In genomic region chr5:139293504-139294371, GRCh38 we compare ENCODE assay signal across 8 cellular contexts. TPM values are rescaled to one million over a fixed set of nuclear protein-coding genes. Genes with fewer than 3 reads are reported as not detected.
A peak's percentile ranks its signal among the peaks of the same experiment; 100 is the strongest.
DNase-seq lines count a peak whose midpoint lies in the region; ATAC-seq and TF ChIP-seq lines count a peak whose summit lies in the region.

Gene MATR3 (plus strand): TSS chr5:139293740. CDS start chr5:139307416, 13,676 bp downstream.

- peaks cover 8% of the 10 kb centered on the region for H3K27me3 Mint-ChIP-seq in endothelial cell (ENCODE audit: unreplicated experiment)

- in situ Hi-C loops in Caki2 (cut with HindIII; ENCODE audit: low pct_unique_long_range_greater_than_20kb, low sequenced_read_pairs): no loop called here

- peaks cover 12% of the 10 kb centered on the region for H3K36me3 ChIP-seq in OCI-LY3 (replicated peaks; ENCODE audit: low read depth, low read length)

- no peaks in the 10 kb centered on the region for H3K9me3 Mint-ChIP-seq in endothelial cell (ENCODE audit: unreplicated experiment)

- TF ChIP-seq CTCF in OCI-LY3 (IDR thresholded peaks at IDR 0.05; ENCODE audit: low read depth, low read length): no peak
- TF ChIP-seq CTCF in endothelial cell (IDR thresholded peaks at IDR 0.05; ENCODE audit: unreplicated experiment): no peak

- H3K4me1 ChIP-seq in OCI-LY3 (ENCODE audit: low read length): peaks cover 34% of the 10 kb centered on the region

- peak within 1 kb of the TSS; percentile 98 for H3K4me3 Mint-ChIP-seq in endothelial cell (ENCODE audit: unreplicated experiment)

- no peaks in the 10 kb centered on the region for H3K27me3 ChIP-seq in OCI-LY3 (ENCODE audit: low read depth, low read length)

- ATAC-seq in GM21447 (IDR thresholded peaks at IDR 0.05; ENCODE audit: unreplicated experiment): peak; percentile 67

- peaks cover 32% of the 10 kb centered on the region for H3K4me1 Mint-ChIP-seq in endothelial cell (ENCODE audit: unreplicated experiment)

- H3K9me3 ChIP-seq in OCI-LY3 (ENCODE audit: insufficient read depth, low read length): no peaks in the 10 kb centered on the region

- H3K79me2 ChIP-seq in OCI-LY3 (ENCODE audit: low read length): peaks cover 57% of the 10 kb centered on the region

- peak; percentile 94 for DNase-seq in Caki2 (ENCODE audit: low read depth)
- peak; percentile 87 for DNase-seq in HuH-7 (ENCODE audit: low spot score)
- peak; percentile 96 for DNase-seq in activated CD8-positive, alpha-beta memory T cell treated with anti-CD3 and anti-CD28 coated beads, Interleukin-2, amount 50 U/mL, for 48 hours
- peak; percentile 96 for DNase-seq in endothelial cell (ENCODE audit: low spot score)
- DNase-seq in midbrain (lab: John Stamatoyannopoulos, UW): peak; percentile 93
- DNase-seq in stimulated activated CD8-positive, alpha-beta memory T cell treated with anti-CD3 and anti-CD28 coated beads, Interleukin-2, amount 100 ng/mL, for 1 hour (ENCODE audit: low read depth in 2 of 2): peak; percentile 80 to 89

- H3K9ac ChIP-seq in OCI-LY3 (ENCODE audit: low read length): peak within 1 kb of the TSS; percentile 96

- peak within 1 kb of the TSS; percentile 97 for H3K4me2 ChIP-seq in OCI-LY3 (ENCODE audit: low read length)

- H3K4me3 ChIP-seq in OCI-LY3 (ENCODE audit: low read length): peak within 1 kb of the TSS; percentile 92

- peak within 1 kb of the TSS; percentile 99 for H2AFZ ChIP-seq in OCI-LY3 (ENCODE audit: low read depth, low read length)

- H3K36me3 Mint-ChIP-seq in endothelial cell (ENCODE audit: low read depth, unreplicated experiment): peaks cover 7% of the 10 kb centered on the region

- H3K27ac ChIP-seq in OCI-LY3 (ENCODE audit: low read length): peak within 1 kb of the TSS; percentile 82

- peaks cover 43% of the 10 kb centered on the region for H4K20me1 ChIP-seq in OCI-LY3 (ENCODE audit: insufficient read depth, low read length)

- H3K27ac Mint-ChIP-seq in endothelial cell (ENCODE audit: unreplicated experiment): peak within 1 kb of the TSS; percentile 99

RNA-seq across cellular contexts. Expression of gene MATR3, which starts in this region (rescaled TPM):
- total RNA-seq in Caki2 (2014; rRNA removed; shearing (Covaris generic); ENCODE audit: low replicate concordance): 150 and 191 TPM in 2 replicates
- total RNA-seq in endothelial cell (ENCODE audit: unreplicated experiment): 235 TPM

Comparison
In these comparisons a context has a peak if more than half of its experiments do, and no peak if none do; other contexts are left out.
1. Peak in every context shown above with its lines: DNase-seq, ATAC-seq, H3K4me3 ChIP-seq and H3K27ac ChIP-seq.